24 cellular contexts compared by ENCODE assay signal in genomic region chr16:58218786-58219185, GRCh38.
"Had no signal": no experiment of that assay in that cellular context is flagged by ENCODE, and none has a peak within 500 bp of the region (broad histone marks: within the 10 kb centered on the region; RNA-seq: fewer than 3 reads in every experiment).

No MANE protein-coding gene starts in this region.

- DNase-seq: stimulated activated CD4-positive, alpha-beta T cell treated with anti-CD3 and anti-CD28 coated beads, Interleukin-2, amount 100 ng/mL, for 24 hours; stimulated activated CD4-positive, alpha-beta T cell treated with anti-CD3 and anti-CD28 coated beads, Interleukin-2, amount 100 ng/mL, for 48 hours; stimulated activated CD4-positive, alpha-beta T cell treated with anti-CD3 and anti-CD28 coated beads, Interleukin-4, amount 100 ng/mL, for 1 hour; stimulated activated CD4-positive, alpha-beta T cell treated with anti-CD3 and anti-CD28 coated beads, Interleukin-4, amount 100 ng/mL, for 24 hours; stimulated activated CD4-positive, alpha-beta T cell treated with anti-CD3 and anti-CD28 coated beads, Interleukin-4, amount 100 ng/mL, for 4 hours; stimulated activated CD8-positive, alpha-beta memory T cell treated with anti-CD3 and anti-CD28 coated beads, Interleukin-4, amount 100 ng/mL, for 48 hours; stimulated activated naive B cell treated with anti-CD40 and anti-IgM and Interleukin-4, amounts not matched to agents 10 μg/mL and 1 μg/mL and 100 μg/mL, for 72 hours; stimulated activated naive CD4-positive, alpha-beta T cell; stimulated activated naive CD4-positive, alpha-beta T cell treated with Interleukin-2 at 50 U/mL for 16 hours; stimulated activated naive CD8-positive, alpha-beta T cell treated with anti-CD3 and anti-CD28 coated beads, Interleukin-15, amount 100 ng/mL, for 72 hours; stimulated activated naive CD8-positive, alpha-beta T cell treated with anti-CD3 and anti-CD28 coated beads, Interleukin-15, Interleukin-2, amounts not matched to agents 100 U/mL and 50 U/mL, for 24 hours; stomach; substantia nigra; testis; thyroid gland; tibial artery; transverse colon; upper lobe of left lung; upper lobe of right lung; uterus had no signal

- H3K27me3 ChIP-seq: suprapubic skin, testis, thyroid gland, tibial nerve, transverse colon, upper lobe of left lung, upper lobe of right lung, uterus, vagina had no signal

- H3K36me3 ChIP-seq: stomach, suprapubic skin, thoracic aorta, thyroid gland, tibial artery, tibial nerve, transverse colon, upper lobe of left lung, upper lobe of right lung, uterus, vagina had no signal

- H3K9me3 ChIP-seq: suprapubic skin, testis, thoracic aorta, thyroid gland, transverse colon, upper lobe of right lung, uterus, vagina had no signal

- H3K4me3 ChIP-seq: stomach, suprapubic skin, testis, thoracic aorta, thyroid gland, tibial artery, tibial nerve, transverse colon, upper lobe of left lung, upper lobe of right lung, uterus, vagina had no signal

- H3K27ac ChIP-seq: stomach, suprapubic skin, testis, thoracic aorta, thyroid gland, tibial artery, tibial nerve, transverse colon, upper lobe of left lung, upper lobe of right lung, uterus, vagina had no signal

- H3K4me1 ChIP-seq: stomach, testis, thyroid gland, tibial artery, tibial nerve, transverse colon, upper lobe of left lung, upper lobe of right lung, uterus, vagina had no signal
